8 cellular contexts compared by ENCODE assay signal in genomic region chr17:3723556-3724372, GRCh38. TPM values are rescaled to one million over a fixed set of nuclear protein-coding genes. Genes with fewer than 3 reads are reported as not detected.
DNase-seq lines count a peak whose midpoint lies in the region; ATAC-seq, FAIRE-seq and TF ChIP-seq lines count a peak whose summit lies in the region.

TSS of gene HASPIN (plus strand) at chr17:3723903. CDS start at chr17:3723936, 33 bp downstream.

- H3K27me3 ChIP-seq in left ventricle myocardium inferior (ENCODE audit: low read depth) (peaks cover 6% of the 10 kb centered on the region), psoas muscle (ENCODE audit: insufficient read depth in 3 of 3, low read length in 2 of 3) (no peaks in the 10 kb centered on the region)

- H3K27ac ChIP-seq in left ventricle myocardium inferior (replicated peaks) (peak within 1 kb of the TSS; percentile 88), psoas muscle (peak within 1 kb of the TSS; percentile 91)

- DNase-seq in GM12891 (ENCODE audit: insufficient read length, low spot score), result peak; percentile 99
- peak; percentile 88 for DNase-seq in NCI-H1436 (lab: John Stamatoyannopoulos, UW)
- DNase-seq in amniotic epithelial cell (ENCODE audit: low read depth), result peak; percentile 73
- peak; percentile 90 for DNase-seq in left ventricle myocardium inferior
- DNase-seq in psoas muscle, result peak; percentile 90 to 96
- peak; percentile 97 for DNase-seq in urothelium cell line (ENCODE audit: low spot score)

- TF ChIP-seq CTCF in left ventricle myocardium inferior (IDR thresholded peaks at IDR 0.05; ENCODE audit: borderline replicate concordance) (peak; percentile 57), psoas muscle (IDR thresholded peaks at IDR 0.05) (peak; percentile 26)

- H3K36me3 ChIP-seq in left ventricle myocardium inferior (peaks cover 3% of the 10 kb centered on the region), psoas muscle (ENCODE audit: insufficient read depth in 1 of 2, low read depth in 1 of 2) (peaks cover 0 to 25% of the 10 kb centered on the region in 2 donors)

- peak; percentile 91 for ATAC-seq in HG02798 (IDR thresholded peaks at IDR 0.05; ENCODE audit: poor library complexity, unreplicated experiment)
- ATAC-seq in psoas muscle, result peak; percentile 90 to 97 (median 92)

- peak; percentile 32; the same call in 1 of the 2 replicates for TF ChIP-seq POLR2A in GM12891 (IDR thresholded peaks at IDR 0.05; ENCODE audit: low read depth, low read length)

- 0% methylated on average over 83 to 98 of the region's 98 CpGs for WGBS in psoas muscle, 3 donors

- no peaks in the 10 kb centered on the region for H3K9me3 ChIP-seq in left ventricle myocardium inferior (replicated peaks)
- H3K9me3 ChIP-seq in psoas muscle, result no peaks in the 10 kb centered on the region

- H3K4me1 ChIP-seq in left ventricle myocardium inferior (peaks cover 48% of the 10 kb centered on the region), psoas muscle (peaks cover 25% of the 10 kb centered on the region)

- FAIRE-seq in GM12891 (lab: Jason Lieb, UNC) (peak; percentile 98), urothelium cell line (lab: Jason Lieb, UNC) (no peak)

- intact Hi-C loops in T-helper 1 cell treated with Interleukin-12 subunit alpha and Interleukin-12 subunit beta and Interleukin-4 antibody, amounts not matched to agents 30 ng/mL and 1 ng/mL, for 36 hours (cut with micrococcal nuclease), result loop anchor here (1.0 to 10.0 kb wide), 6 partner anchors 12 to 241 kb away; partner anchors contain the start of genes ATP2A3, NCBP3 and P2RX5
- intact Hi-C loops in left ventricle myocardium inferior (cut with micrococcal nuclease) (no loop called here), psoas muscle (cut with DNase I) (loop anchor here in 1 of 2 donors (5.0 kb wide), 1 partner anchor 41 kb away; no protein-coding TSS in a partner anchor)

- H3K4me3 ChIP-seq in left ventricle myocardium inferior, result peak within 1 kb of the TSS; percentile 89
- H3K4me3 ChIP-seq in psoas muscle, result peak within 1 kb of the TSS; percentile 72

TF ChIP-seq in GM12891, 5 proteins besides CTCF, POLR2A, EP300 and RAD21:
- TF ChIP-seq POLR2AphosphoS5 (IDR thresholded peaks at IDR 0.05; ENCODE audit: low read depth, low read length), result peak; percentile 27
- TF ChIP-seq POU2F2 (IDR thresholded peaks at IDR 0.05; ENCODE audit: low read depth, low read length), result no peak
- peak; percentile 39; the same call in 1 of the 2 replicates for TF ChIP-seq TAF1 (IDR thresholded peaks at IDR 0.05; ENCODE audit: low read depth, low read length)
- TF ChIP-seq PAX5 (IDR thresholded peaks at IDR 0.05; ENCODE audit: insufficient read depth, low read length, severe bottlenecking), result no peak
- peak; percentile 25; the same call in 1 of the 2 replicates for TF ChIP-seq SPI1 (IDR thresholded peaks at IDR 0.05; ENCODE audit: low read depth, low read length)

RNA-seq across cellular contexts. Expression of gene HASPIN, which starts in this region (rescaled TPM):
- polyA plus RNA-seq in GM12891 (2012; ENCODE audit: low read depth, missing spikeins), result 3.9 TPM
- total RNA-seq in T-helper 1 cell treated with Interleukin-12 subunit alpha and Interleukin-12 subunit beta and Interleukin-4 antibody, amounts not matched to agents 30 ng/mL and 1 ng/mL, for 36 hours, result 26.8 and 26.9 TPM in 2 replicates
- total RNA-seq in left ventricle myocardium inferior (0.33 TPM), psoas muscle (1 to 10 TPM in 2 of 4 donors, under 1 TPM in 2; 0.69 to 2.1 (median 0.92) TPM)
- 1 to 10 TPM in 2 of 3 donors, under 1 TPM in 1; 0.15 to 2.7 (median 1.2) TPM for polyA plus RNA-seq in psoas muscle

Comparison
In these comparisons a context has a peak if more than half of its experiments do, and no peak if none do; other contexts are left out.
1. Peak in every context shown above with its lines: DNase-seq, ATAC-seq, H3K4me3 ChIP-seq and H3K27ac ChIP-seq.
2. Peak in DNase-seq, H3K4me3 ChIP-seq and H3K27ac ChIP-seq in left ventricle myocardium inferior; RNA of the gene not detected or under 1 TPM.